ENCODE assay signal across 14 cellular contexts in the genomic region with DNA sequence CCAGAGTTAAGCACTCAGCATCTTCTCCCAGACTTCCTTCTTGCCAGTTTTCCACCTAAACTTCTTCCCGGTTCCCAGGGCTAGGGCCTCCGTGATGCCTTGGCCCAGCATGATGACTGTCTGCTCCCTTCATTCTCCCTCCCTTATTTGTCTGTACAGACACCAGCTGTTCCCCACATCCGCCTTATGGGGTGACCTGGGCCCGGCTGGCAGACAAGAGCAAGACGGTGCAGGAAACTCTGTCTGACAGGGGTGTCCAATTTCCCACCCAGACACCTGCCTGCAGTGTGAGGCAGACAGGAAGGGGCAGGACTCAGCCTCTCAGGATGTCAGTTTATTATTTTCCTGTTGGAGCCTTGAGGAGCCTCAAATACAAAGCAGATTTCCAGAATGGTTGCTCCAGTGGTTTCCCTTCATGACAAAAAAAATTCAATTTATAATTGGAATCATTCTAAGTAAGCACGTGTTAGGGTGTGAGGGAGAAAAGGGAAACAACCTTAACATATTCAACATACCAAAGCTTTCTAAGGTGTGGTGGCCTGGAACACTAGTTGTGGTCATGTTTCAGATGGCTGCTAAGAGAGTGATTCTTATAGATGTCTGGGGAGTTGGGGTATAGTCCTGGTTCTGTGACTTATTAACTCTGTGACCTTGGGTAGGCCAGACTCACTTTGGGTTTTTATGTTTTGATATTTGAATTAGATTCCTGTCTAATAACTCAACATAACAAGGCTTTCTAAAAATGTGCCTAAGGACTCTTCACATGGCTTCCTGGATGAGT.
DNase-seq lines count a peak whose midpoint lies in the region; ATAC-seq and TF ChIP-seq lines count a peak whose summit lies in the region.
"Had no signal": no experiment of that assay in that cellular context is flagged by ENCODE, and none has a peak within 500 bp of the region (broad histone marks: within the 10 kb centered on the region; RNA-seq: fewer than 3 reads in every experiment).

No MANE protein-coding gene starts in this region.

- H3K4me2 ChIP-seq in Karpas-422 (ENCODE audit: low read depth, low read length, poor library complexity, severe bottlenecking): no peak overlapping the region
- H3K4me2 ChIP-seq: GM23338 had no signal

- H3K27me3 ChIP-seq in Karpas-422 (ENCODE audit: low read length): no peaks in the 10 kb centered on the region
- H3K27me3 ChIP-seq: colonic mucosa had no signal

- H2AFZ ChIP-seq in Karpas-422 (ENCODE audit: low read length): no peak overlapping the region
- H2AFZ ChIP-seq: GM23338 had no signal

- POLR2A ChIA-PET in MCF 10A (lab: Yijun Ruan, JAX): no interaction called here

- no peaks in the 10 kb centered on the region for H3K9me3 ChIP-seq in Karpas-422 (ENCODE audit: low read length)
- H3K9me3 ChIP-seq: colonic mucosa had no signal

- TF ChIP-seq CTCF in nephron progenitor cell (IDR thresholded peaks at IDR 0.05) (no peak), GM13976 (IDR thresholded peaks at IDR 0.05; ENCODE audit: borderline replicate concordance, control extremely low read depth, extremely low read depth, insufficient read depth, missing control alignments) (no peak), MCF 10A (IDR thresholded peaks at IDR 0.05; ENCODE audit: unreplicated experiment) (no peak)

- ATAC-seq in GM19395 (IDR thresholded peaks at IDR 0.05; ENCODE audit: unreplicated experiment) (peak; percentile 66), HG02852 (IDR thresholded peaks at IDR 0.05; ENCODE audit: unreplicated experiment) (peak; percentile 40), HG02885 (IDR thresholded peaks at IDR 0.05; ENCODE audit: poor library complexity, unreplicated experiment) (no peak), GM21576 (IDR thresholded peaks at IDR 0.05; ENCODE audit: unreplicated experiment) (no peak)
- ATAC-seq: activated CD8-positive, alpha-beta T cell treated with anti-CD3 and anti-CD28 coated beads, Interleukin-2, amount 10 ng/mL, durations not matched to agents 7 days and 5 days; activated naive CD4-positive, alpha-beta T cell treated with anti-CD3 and anti-CD28 coated beads, Interleukin-2, amount 50 U/mL, for 72 hours; GM23338 had no signal

- no peaks in the 10 kb centered on the region for H3K36me3 ChIP-seq in Karpas-422 (ENCODE audit: insufficient read depth, low read length)
- H3K36me3 ChIP-seq: colonic mucosa had no signal

- no peak overlapping the region for H3K27ac ChIP-seq in Karpas-422 (ENCODE audit: low read length)
- H3K27ac ChIP-seq: colonic mucosa had no signal

- peaks cover 12% of the 10 kb centered on the region for H3K4me1 Mint-ChIP-seq in nephron progenitor cell
- H3K4me1 Mint-ChIP-seq in MCF 10A (ENCODE audit: insufficient read depth, unreplicated experiment): peaks cover 10% of the 10 kb centered on the region
- H3K4me1 Mint-ChIP-seq: GM23338 had no signal

- no peaks in the 10 kb centered on the region for H4K20me1 ChIP-seq in Karpas-422 (ENCODE audit: insufficient read depth, low read depth, low read length)

- intact Hi-C loops in MCF 10A (cut with micrococcal nuclease): no loop called here

- H3K36me3 Mint-ChIP-seq in nephron progenitor cell (ENCODE audit: low read depth) (peaks cover 24% of the 10 kb centered on the region), MCF 10A (ENCODE audit: insufficient read depth, unreplicated experiment) (peaks cover 18% of the 10 kb centered on the region)
- H3K36me3 Mint-ChIP-seq: activated naive CD4-positive, alpha-beta T cell treated with anti-CD3 and anti-CD28 coated beads, Interleukin-2, amount 50 U/mL, for 72 hours had no signal

- no peaks in the 10 kb centered on the region for H3K79me2 ChIP-seq in Karpas-422 (ENCODE audit: low read length)

- no peaks in the 10 kb centered on the region for H3K9me3 Mint-ChIP-seq in nephron progenitor cell
- H3K9me3 Mint-ChIP-seq in MCF 10A (ENCODE audit: unreplicated experiment): no peaks in the 10 kb centered on the region
- H3K9me3 Mint-ChIP-seq: GM23338, T-cell had no signal

- no peak overlapping the region for H3K4me3 ChIP-seq in Karpas-422 (ENCODE audit: low read length)
- H3K4me3 ChIP-seq: colonic mucosa, GM23338 had no signal

- no TSS peak for BruUV-seq in MCF 10A (replicated peaks; lab: Mats Ljungman, UMichigan)

- H3K4me3 Mint-ChIP-seq in nephron progenitor cell (no peak overlapping the region), MCF 10A (ENCODE audit: unreplicated experiment) (no peak overlapping the region)
- H3K4me3 Mint-ChIP-seq: activated CD8-positive, alpha-beta T cell treated with anti-CD3 and anti-CD28 coated beads, Interleukin-2, amount 10 ng/mL, durations not matched to agents 7 days and 5 days; GM23338; T-cell had no signal

- peaks cover 26% of the 10 kb centered on the region for H3K4me1 ChIP-seq in Karpas-422 (ENCODE audit: low read length)
- H3K4me1 ChIP-seq: colonic mucosa had no signal

- H3K27me3 Mint-ChIP-seq in nephron progenitor cell (ENCODE audit: low read depth, poor library complexity) (peaks cover 4% of the 10 kb centered on the region), MCF 10A (ENCODE audit: insufficient read depth, unreplicated experiment) (no peaks in the 10 kb centered on the region)
- H3K27me3 Mint-ChIP-seq: T-cell had no signal

- no peak overlapping the region for H3K9ac ChIP-seq in Karpas-422 (ENCODE audit: low read length)

- in situ Hi-C loops in GM13976 (cut with MboI; ENCODE audit: low sequenced_read_pairs, unreplicated experiment): no loop called here

- peak; percentile 53 for DNase-seq in Karpas-422
- no peak for DNase-seq in nephron progenitor cell
- DNase-seq in GM13976 (ENCODE audit: low spot score): no peak
- DNase-seq in MCF 10A (ENCODE audit: unreplicated experiment): no peak
- DNase-seq: activated CD8-positive, alpha-beta T cell treated with anti-CD3 and anti-CD28 coated beads, Interleukin-2, amount 10 ng/mL, durations not matched to agents 7 days and 5 days; colonic mucosa; NCI-H1417 treated with DMSO at 0.1 percent for 48 hours; T-cell had no signal

- CTCF ChIA-PET in MCF 10A (lab: Yijun Ruan, JAX): interaction anchor here (0.6 kb wide), 2 partner anchors 43 to 677 kb away, joined by 4 read pairs; no protein-coding TSS in a partner anchor

- H3K27ac Mint-ChIP-seq in nephron progenitor cell (peak overlapping the region; percentile 83), MCF 10A (ENCODE audit: low read depth, unreplicated experiment) (no peak overlapping the region)
- H3K27ac Mint-ChIP-seq: activated CD8-positive, alpha-beta T cell treated with anti-CD3 and anti-CD28 coated beads, Interleukin-2, amount 10 ng/mL, durations not matched to agents 7 days and 5 days; GM23338; T-cell had no signal

- no peaks in the 10 kb centered on the region for H3K9me2 ChIP-seq in Karpas-422 (replicated peaks; ENCODE audit: insufficient read depth, low read length)

Comparison
In these comparisons a context has a peak if more than half of its experiments do, and no peak if none do; other contexts are left out.
1. ATAC-seq: peak in GM19395 (single experiment) and HG02852 (single experiment); none in HG02885 (single experiment) and GM21576 (single experiment).